8 cellular contexts compared by ENCODE assay signal in genomic region chr7:151381333-151382078, GRCh38. TPM values are rescaled to one million over a fixed set of nuclear protein-coding genes. Genes with fewer than 3 reads are reported as not detected.
DNase-seq lines count a peak whose midpoint lies in the region; ATAC-seq, FAIRE-seq and TF ChIP-seq lines count a peak whose summit lies in the region.

No MANE protein-coding gene starts in this region.

- POLR2A ChIA-PET in OCI-LY7 (lab: Charles Lee) = no interaction called here

- no peaks in the 10 kb centered on the region for H4K20me1 ChIP-seq in OCI-LY7 (ENCODE audit: insufficient read depth, low read length)
- H4K20me1 ChIP-seq in osteoblast (ENCODE audit: insufficient read depth, low read length) = no peaks in the 10 kb centered on the region

- H3K4me3 ChIP-seq in GM06990 (replicated peaks; ENCODE audit: low read depth, low read length) (peak overlapping the region; percentile 40), OCI-LY7 (ENCODE audit: low read depth, low read length, poor library complexity, severe bottlenecking) (peak overlapping the region; percentile 46), colonic mucosa (peak overlapping the region; percentile 26), osteoblast (ENCODE audit: insufficient read depth, low read length) (peak overlapping the region; percentile 25), small intestine (ENCODE audit: low read depth in 1 of 2, low read length in 2 of 2) (peak overlapping the region in 1 of 2 donors; percentile 26)

- H3K36me3 ChIP-seq in GM06990 (ENCODE audit: control insufficient read depth, insufficient read depth, low read length) (peaks cover 8% of the 10 kb centered on the region), OCI-LY7 (ENCODE audit: insufficient read depth, low read length) (no peaks in the 10 kb centered on the region), colonic mucosa (no peaks in the 10 kb centered on the region), osteoblast (ENCODE audit: insufficient read depth, low read length) (peaks cover 6% of the 10 kb centered on the region), small intestine (ENCODE audit: control insufficient read depth in 2 of 2, insufficient read depth in 2 of 2, low read length in 2 of 2) (peaks cover 8% of the 10 kb centered on the region in 2 donors)

- no peak for ATAC-seq in HG03095 (IDR thresholded peaks at IDR 0.05; ENCODE audit: unreplicated experiment)
- ATAC-seq in HG02678 (IDR thresholded peaks at IDR 0.05; ENCODE audit: unreplicated experiment) = no peak

- H3K27ac ChIP-seq in OCI-LY7 (ENCODE audit: low read depth, low read length, poor library complexity, severe bottlenecking) (no peak overlapping the region), colonic mucosa (no peak overlapping the region), osteoblast (ENCODE audit: low read depth, low read length) (no peak overlapping the region), small intestine (ENCODE audit: low read depth in 1 of 2, low read length in 1 of 2) (no peak overlapping the region)

- H3K9me3 ChIP-seq in OCI-LY7 (ENCODE audit: low read length) = no peaks in the 10 kb centered on the region
- H3K9me3 ChIP-seq in colonic mucosa = no peaks in the 10 kb centered on the region
- H3K9me3 ChIP-seq in osteoblast (ENCODE audit: low read depth, low read length) = no peaks in the 10 kb centered on the region
- no peaks in the 10 kb centered on the region for H3K9me3 ChIP-seq in small intestine (ENCODE audit: control insufficient read depth, low read depth)

- H3K4me1 ChIP-seq in OCI-LY7 (ENCODE audit: insufficient read depth, low read length, poor library complexity, severe bottlenecking) (peaks cover 17% of the 10 kb centered on the region), colonic mucosa (peaks cover 8% of the 10 kb centered on the region), osteoblast (ENCODE audit: insufficient read depth, low read length) (no peaks in the 10 kb centered on the region), small intestine (ENCODE audit: control insufficient read depth in 2 of 2, insufficient read depth in 1 of 2, low read depth in 1 of 2, low read length in 1 of 2) (no peaks in the 10 kb centered on the region)

- no peak for TF ChIP-seq CTCF in GM06990 (IDR thresholded peaks at IDR 0.05; ENCODE audit: insufficient read depth, low read length, poor library complexity, severe bottlenecking)
- no peak for TF ChIP-seq CTCF in OCI-LY7 (conservative IDR thresholded peaks at IDR 0.05; ENCODE audit: low read length)
- no peak for TF ChIP-seq CTCF in colonic mucosa (IDR thresholded peaks at IDR 0.05)
- TF ChIP-seq CTCF in osteoblast (IDR thresholded peaks at IDR 0.05; ENCODE audit: extremely low read depth, low read depth, low read length) = no peak

- 3 to 7% (median 3%) methylated on average over 63 to 83 of the region's 83 CpGs for WGBS in small intestine, 3 donors

- CTCF ChIA-PET in OCI-LY7 (lab: Charles Lee; ENCODE audit: unreplicated experiment) = interaction anchor here (0.6 kb wide), 1 partner anchor 15 kb away, joined by 3 read pairs; no protein-coding TSS in a partner anchor

- DNase-seq in GM06990 (ENCODE audit: extremely low read depth, insufficient read length) = no peak
- DNase-seq in OCI-LY7 (ENCODE audit: low spot score) = peak; percentile 33
- DNase-seq in colonic mucosa = no peak
- DNase-seq in osteoblast (ENCODE audit: insufficient read length, low spot score, missing footprints) = peak; percentile 92
- no peak for DNase-seq in AG08395 (ENCODE audit: low spot score)
- no peak for DNase-seq in small intestine

- no peaks in the 10 kb centered on the region for H3K9me2 ChIP-seq in OCI-LY7 (ENCODE audit: insufficient read depth, low read length)

- H3K27me3 ChIP-seq in GM06990 (replicated peaks; ENCODE audit: control insufficient read depth, insufficient read depth, low read length) (peaks cover 2% of the 10 kb centered on the region), colonic mucosa (peaks cover 19% of the 10 kb centered on the region), osteoblast (ENCODE audit: insufficient read depth, low read length) (peaks cover 13% of the 10 kb centered on the region), small intestine (ENCODE audit: control insufficient read depth in 2 of 2, insufficient read depth in 2 of 2, low read length in 2 of 2) (peaks cover 0 to 4% of the 10 kb centered on the region in 2 donors)

- H3K9ac ChIP-seq in colonic mucosa (ENCODE audit: low read depth in 2 of 2, low read length in 2 of 2) = peak overlapping the region in 1 of 2 donors; percentile 35

- H2AFZ ChIP-seq in OCI-LY7 (ENCODE audit: low read length) (peak overlapping the region; percentile 34), osteoblast (ENCODE audit: low read length) (no peak overlapping the region)

- H3K79me2 ChIP-seq in OCI-LY7 (ENCODE audit: insufficient read depth, low read depth, low read length) (no peaks in the 10 kb centered on the region), osteoblast (ENCODE audit: insufficient read depth, low read length) (no peaks in the 10 kb centered on the region)

- intact Hi-C loops in OCI-LY7 (cut with micrococcal nuclease; ENCODE audit: unreplicated experiment) = no loop called here
- intact Hi-C loops in colonic mucosa (cut with DNase I) = no loop called here

- no TSS peak for BruUV-seq in OCI-LY7 (replicated peaks; lab: Mats Ljungman, UMichigan)

- H3K4me2 ChIP-seq in OCI-LY7 (ENCODE audit: low read length) (peak overlapping the region; percentile 62), osteoblast (ENCODE audit: insufficient read depth, low read length) (peak overlapping the region; percentile 23)

- FAIRE-seq in small intestine (lab: Jason Lieb, UNC) = no peak

RNA-seq across cellular contexts. Expression of gene WDR86, which starts 28.3 kb away (rescaled TPM):
- total RNA-seq in OCI-LY7 (2014; rRNA removed; shearing (Covaris generic)) = 0.13 and 0.44 TPM in 2 replicates
- total RNA-seq in OCI-LY7 (2022) (0.51 and 0.65 TPM in 2 replicates), colonic mucosa (1 to 10 TPM in 1 of 2 donors, not detected in 1; 1.2 TPM), osteoblast (8.5 and 15.6 TPM in 2 replicates)
- polyA plus RNA-seq in small intestine = 1 to 10 TPM in 2 of 3 donors, not detected in 1; 1.1 to 1.8 TPM

RNA-seq across cellular contexts. Expression of gene NUB1, which starts 39.9 kb away (rescaled TPM):
- 44.1 and 44.2 TPM in 2 replicates for total RNA-seq in OCI-LY7 (2014; rRNA removed; shearing (Covaris generic))
- total RNA-seq in OCI-LY7 (2022) = 50.7 and 57.0 TPM in 2 replicates
- total RNA-seq in colonic mucosa = 10 to 100 TPM; 42.3 to 55.2 TPM
- total RNA-seq in osteoblast = 48.9 and 50.7 TPM in 2 replicates
- 10 to 100 TPM; 37.4 to 70.8 (median 62.8) TPM for polyA plus RNA-seq in small intestine

RNA-seq across cellular contexts. Expression of gene CRYGN, which starts 58.4 kb away (rescaled TPM):
- total RNA-seq in OCI-LY7 (2014; rRNA removed; shearing (Covaris generic)) = 0.09 and 0.26 TPM in 2 replicates
- total RNA-seq in OCI-LY7 (2022) (not detected in 2 replicates), colonic mucosa (not detected), osteoblast (0.59 and 0.72 TPM in 2 replicates)
- polyA plus RNA-seq in small intestine = under 1 TPM in 1 of 3 donors, not detected in 2; 0.06 TPM

Comparison
In these comparisons a context has a peak if more than half of its experiments do, and no peak if none do; other contexts are left out.
1. DNase-seq: peak in OCI-LY7 (single experiment) and osteoblast (single experiment); none in GM06990 (single experiment), colonic mucosa (single experiment), AG08395 (single experiment) and small intestine (single experiment).